22 cellular contexts compared by ENCODE assay signal in genomic region chr18:13184396-13184795, GRCh38. TPM values are rescaled to one million over a fixed set of nuclear protein-coding genes. Genes with fewer than 3 reads are reported as not detected.
"Had no signal": no experiment of that assay in that cellular context is flagged by ENCODE, and none has a peak within 500 bp of the region (broad histone marks: within the 10 kb centered on the region; RNA-seq: fewer than 3 reads in every experiment).

No MANE protein-coding gene starts in this region.

- H3K4me1 ChIP-seq: SJSA1 had no signal

- DNase-seq: Kasumi-1, MM.1S, NCI-H1092 treated with DMSO at 0.1 percent for 48 hours, NCI-H1436, NCI-H187, NCI-H2029, NCI-H2081 treated with DMSO at 0.1 percent for 48 hours, NCI-H2171, NCI-H226, NCI-H446, NCI-H510A, NCI-H524 treated with DMSO at 0.1 percent for 48 hours, NCI-H69, NCI-H774, Right ventricle myocardium superior, RPMI8226, SIG-M5 had no signal

- H3K9ac ChIP-seq: KMS-11 had no signal

- ATAC-seq: K562 had no signal

- H3K4me3 ChIP-seq: K562, SJSA1, SK-N-MC had no signal

- H3K4me1 Mint-ChIP-seq: IgD-negative memory B cell had no signal

- H3K27ac ChIP-seq: KMS-11, SJSA1, SK-N-MC had no signal

- H3K36me3 Mint-ChIP-seq: IgD-negative memory B cell had no signal

- H3K4me2 ChIP-seq: KMS-11 had no signal

- H3K9me3 ChIP-seq: SJSA1 had no signal

- H3K36me3 ChIP-seq: SJSA1 had no signal

- H3K27ac Mint-ChIP-seq: IgD-negative memory B cell had no signal

RNA-seq across cellular contexts. Expression of gene LDLRAD4, which starts 34.2 kb away (rescaled TPM):
- total RNA-seq: K562 had no signal
